Comparison of ENCODE assay signal across 7 cellular contexts in genomic region chr4:5622596-5622995, GRCh38.
"Had no signal": no experiment of that assay in that cellular context is flagged by ENCODE, and none has a peak within 500 bp of the region (broad histone marks: within the 10 kb centered on the region; RNA-seq: fewer than 3 reads in every experiment).

No MANE protein-coding gene starts in this region.

- H3K4me3 ChIP-seq: K562 had no signal

- FAIRE-seq: HepG2, HTR-8/SVneo, K562 had no signal

- DNase-seq: IMR-90, KBM-7, KG1 had no signal

- H3K27ac ChIP-seq: HL-60 had no signal
